In genomic region chr11:46977038-46977818, GRCh38 we compare ENCODE assay signal across 1 cellular context.
TF ChIP-seq lines count a peak whose summit lies in the region.

No MANE protein-coding gene starts in this region.

TF ChIP-seq in GM23338, 12 proteins besides CTCF, POLR2A, EP300 and RAD21:
- TF ChIP-seq ETS1 (IDR thresholded peaks at IDR 0.05) (no peak), EZH2 (IDR thresholded peaks at IDR 0.05; ENCODE audit: low read depth, unreplicated experiment) (no peak)
TF ChIP-seq in GM23338: peak in this region for 0.
